In genomic region chr11:18394300-18394927, GRCh38 we compare ENCODE assay signal across 8 cellular contexts. TPM values are rescaled to one million over a fixed set of nuclear protein-coding genes. Genes with fewer than 3 reads are reported as not detected.
DNase-seq lines count a peak whose midpoint lies in the region; ATAC-seq and TF ChIP-seq lines count a peak whose summit lies in the region.

TSS of gene LDHA (plus strand) at chr11:18394563. CDS start at chr11:18396843, 2,280 bp downstream.

- BruUV-seq in PC-3 (replicated peaks; lab: Mats Ljungman, UMichigan), result no TSS peak

- H3K4me3 ChIP-seq in Jurkat, Clone E6-1 (ENCODE audit: low read length), result peak within 1 kb of the TSS; percentile 100
- H3K4me3 ChIP-seq in PC-3 (ENCODE audit: low read length) (peak within 1 kb of the TSS; percentile 93), epithelial cell of proximal tubule (ENCODE audit: low read depth, low read length) (peak within 1 kb of the TSS; percentile 76), mucosa of rectum (ENCODE audit: low read length in 2 of 2) (peak within 1 kb of the TSS; percentile 96 to 99)

- peak within 1 kb of the TSS; percentile 94 for H3K4me2 ChIP-seq in PC-3 (ENCODE audit: low read length)

- CTCF ChIA-PET in PC-3 (lab: Charles Lee), result no interaction called here

- TF ChIP-seq CTCF in PC-3 (conservative IDR thresholded peaks at IDR 0.05; ENCODE audit: low read depth, low read length) (no peak), epithelial cell of proximal tubule (conservative IDR thresholded peaks at IDR 0.05; ENCODE audit: low read depth, low read length) (no peak)

- H3K9ac ChIP-seq in PC-3 (ENCODE audit: low read length) (peak within 1 kb of the TSS; percentile 98), mucosa of rectum (ENCODE audit: low read depth in 1 of 2, low read length in 2 of 2) (peak within 1 kb of the TSS; percentile 98 to 99)

- intact Hi-C loops in PC-3 (cut with micrococcal nuclease), result loop anchor here (1.0 kb wide), 1 partner anchor 10 kb away; no protein-coding TSS in a partner anchor

- H3K27me3 ChIP-seq in PC-3 (ENCODE audit: low read length), result no peaks in the 10 kb centered on the region
- no peaks in the 10 kb centered on the region for H3K27me3 ChIP-seq in mucosa of rectum (ENCODE audit: control insufficient read depth in 2 of 2, insufficient read depth in 2 of 2, low read length in 2 of 2)

- H4K20me1 ChIP-seq in PC-3 (ENCODE audit: low read length), result peaks cover 43% of the 10 kb centered on the region

- H3K36me3 ChIP-seq in PC-3 (ENCODE audit: low read depth, low read length) (peaks cover 37% of the 10 kb centered on the region), mucosa of rectum (ENCODE audit: control insufficient read depth in 2 of 2, insufficient read depth in 2 of 2, low read length in 2 of 2) (peaks cover 15 to 17% of the 10 kb centered on the region in 2 donors)

- peak within 1 kb of the TSS; percentile 82 for H3K27ac ChIP-seq in PC-3 (ENCODE audit: low read length)
- H3K27ac ChIP-seq in mucosa of rectum (ENCODE audit: low read depth in 2 of 2, low read length in 2 of 2), result peak within 1 kb of the TSS; percentile 98 to 99

- POLR2A ChIA-PET in PC-3 (lab: Charles Lee; ENCODE audit: unreplicated experiment), result interaction anchor here (0.5 to 1.2 kb wide), 6 partner anchors 10 to 1407 kb away, joined by 3 to 28 read pairs (median 6); no protein-coding TSS in a partner anchor

- H3K9me3 ChIP-seq in PC-3 (ENCODE audit: low read length) (no peaks in the 10 kb centered on the region), mucosa of rectum (ENCODE audit: control insufficient read depth in 2 of 2, low read length in 2 of 2) (no peaks in the 10 kb centered on the region)

- H2AFZ ChIP-seq in PC-3 (ENCODE audit: low read length), result peak within 1 kb of the TSS; percentile 71

- H3K4me1 ChIP-seq in PC-3 (ENCODE audit: insufficient read depth, low read length), result peaks cover 22% of the 10 kb centered on the region
- H3K4me1 ChIP-seq in mucosa of rectum (ENCODE audit: control insufficient read depth in 2 of 2, insufficient read depth in 2 of 2, low read length in 2 of 2), result peaks cover 14 to 17% of the 10 kb centered on the region in 2 donors

- peaks cover 64% of the 10 kb centered on the region for H3K79me2 ChIP-seq in PC-3 (ENCODE audit: low read length)

- H3K9me2 ChIP-seq in PC-3 (replicated peaks; ENCODE audit: low read length), result no peaks in the 10 kb centered on the region

- peaks cover 6% of the 10 kb centered on the region for H3F3A ChIP-seq in PC-3 (ENCODE audit: low read length, unreplicated experiment)

- ATAC-seq in GM21619 (IDR thresholded peaks at IDR 0.05; ENCODE audit: unreplicated experiment) (peak; percentile 74), PC-3 (peak; percentile 72)

- DNase-seq in DMS153 (lab: John Stamatoyannopoulos, UW) (peak; percentile 92), PC-3 (peak; percentile 93), activated T-cell treated with anti-CD3 and anti-CD28 coated beads for 48 hours (ENCODE audit: low read depth) (peak; percentile 99), epithelial cell of proximal tubule (ENCODE audit: low read depth) (peak; percentile 79)
- DNase-seq in Jurkat, Clone E6-1 (ENCODE audit: low read depth, low spot score), result peak; percentile 94
- peak; percentile 98 to 99 for DNase-seq in stimulated activated CD8-positive, alpha-beta memory T cell treated with anti-CD3 and anti-CD28 coated beads, Interleukin-4, amount 100 ng/mL, for 4 hours (ENCODE audit: low read depth in 2 of 2, low spot score in 1 of 2)

RNA-seq across cellular contexts. Expression of gene LDHA, which starts in this region (rescaled TPM):
- polyA plus RNA-seq in Jurkat, Clone E6-1 (2012; ENCODE audit: insufficient read depth, insufficient read length), result 1,729 TPM
- total RNA-seq in PC-3 (2014; rRNA removed), result 1,402 and 1,441 TPM in 2 replicates
- 1,254 and 1,671 TPM in 2 replicates for total RNA-seq in epithelial cell of proximal tubule

Comparison
In these comparisons a context has a peak if more than half of its experiments do, and no peak if none do; other contexts are left out.
1. Peak in every context shown above with its lines: DNase-seq, ATAC-seq, H3K4me3 ChIP-seq and H3K27ac ChIP-seq.